Comparison of ENCODE assay signal across 8 cellular contexts in the genomic region with DNA sequence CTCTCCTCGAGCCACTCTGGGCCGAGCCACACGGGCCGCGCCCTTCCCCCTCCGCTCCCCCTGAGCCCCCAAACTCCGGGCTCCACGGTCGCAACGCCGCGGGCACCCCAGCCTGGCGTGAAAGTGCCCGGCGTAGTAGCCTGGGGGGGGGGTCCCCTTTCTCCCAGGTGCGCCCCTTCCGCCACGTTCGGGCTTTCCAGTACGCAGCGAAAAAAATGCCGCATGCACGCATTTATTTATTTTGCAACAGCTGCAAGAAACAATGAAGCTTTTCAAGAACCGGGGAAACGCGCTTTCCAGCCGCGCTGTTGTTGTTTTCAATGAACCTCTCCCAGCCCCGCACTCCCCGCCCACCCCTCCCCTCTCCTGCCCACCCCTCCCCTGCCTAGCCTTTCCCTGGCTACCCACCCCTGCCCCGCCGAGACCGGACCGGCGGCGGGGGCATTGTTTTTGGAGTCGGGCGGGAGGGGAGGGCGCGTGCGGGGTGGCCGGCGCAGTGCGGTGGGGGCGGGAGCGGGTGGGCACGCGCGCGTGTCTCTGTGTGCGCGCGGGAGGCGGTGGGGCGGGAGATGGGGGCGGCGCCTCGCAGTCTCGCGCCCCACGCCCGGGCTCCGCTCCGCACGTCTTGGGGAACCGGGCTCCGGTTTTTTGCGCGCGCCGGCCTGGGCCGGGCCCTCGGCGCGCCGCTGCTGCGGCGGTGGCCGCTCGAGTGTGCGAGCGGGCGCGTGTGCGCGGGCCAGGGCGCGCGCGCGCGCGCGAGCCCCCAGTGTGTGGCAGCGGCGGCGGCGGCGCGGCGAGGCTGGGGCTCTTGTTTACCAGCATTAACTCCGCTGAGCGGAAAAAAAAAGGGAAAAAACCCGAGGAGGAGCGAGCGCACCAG. TPM values are rescaled to one million over a fixed set of nuclear protein-coding genes. Genes with fewer than 3 reads are reported as not detected.
DNase-seq lines count a peak whose midpoint lies in the region; ATAC-seq and TF ChIP-seq lines count a peak whose summit lies in the region.

A gene (plus strand): TSS at position 766 of the 880 bp plus-strand sequence. CDS start 1,043 bp downstream, outside the sequence.

- intact Hi-C loops in activated CD4-positive, alpha-beta memory T cell treated with anti-CD3 and anti-CD28 coated beads for 36 hours (cut with micrococcal nuclease) = loop anchor here (1.0 to 5.0 kb wide), 8 partner anchors 21 to 1954 kb away; a partner anchor contains a TSS
- intact Hi-C loops in lower lobe of right lung (cut with DNase I) = no loop called here

- POLR2A ChIA-PET in activated CD4-positive, alpha-beta memory T cell treated with anti-CD3 and anti-CD28 coated beads for 36 hours (lab: Charles Lee) = interaction anchor here (0.7 to 1.3 kb wide), 4 partner anchors 9 to 207 kb away, joined by 4 to 5 read pairs (median 4); no protein-coding TSS in a partner anchor

- peaks cover 4% of the 10 kb centered on the region for H3K36me3 Mint-ChIP-seq in activated CD4-positive, alpha-beta memory T cell treated with anti-CD3 and anti-CD28 coated beads for 36 hours

- H3K9me3 Mint-ChIP-seq in activated CD4-positive, alpha-beta memory T cell treated with anti-CD3 and anti-CD28 coated beads for 36 hours = no peaks in the 10 kb centered on the region

- H3K36me3 ChIP-seq in ectodermal cell (ENCODE audit: control insufficient read depth, insufficient read depth, low read length) (no peaks in the 10 kb centered on the region), lower lobe of right lung (no peaks in the 10 kb centered on the region)

- ATAC-seq in HG03439 (IDR thresholded peaks at IDR 0.05; ENCODE audit: unreplicated experiment) = peak; percentile 74
- peak; percentile 88 to 95 for ATAC-seq in lower lobe of right lung

- H3K4me1 Mint-ChIP-seq in activated CD4-positive, alpha-beta memory T cell treated with anti-CD3 and anti-CD28 coated beads for 36 hours (ENCODE audit: low read depth) = peaks cover 22% of the 10 kb centered on the region

- H3K27me3 ChIP-seq in ectodermal cell (ENCODE audit: control insufficient read depth, insufficient read depth, low read length, poor library complexity, severe bottlenecking) (peaks cover 16% of the 10 kb centered on the region), lower lobe of right lung (ENCODE audit: low read depth) (peaks cover 6% of the 10 kb centered on the region)

- H3K27me3 Mint-ChIP-seq in activated CD4-positive, alpha-beta memory T cell treated with anti-CD3 and anti-CD28 coated beads for 36 hours = peaks cover 33% of the 10 kb centered on the region

- TF ChIP-seq CTCF in lower lobe of right lung (IDR thresholded peaks at IDR 0.05) = no peak

- H3K9me3 ChIP-seq in ectodermal cell (ENCODE audit: control insufficient read depth, low read length) = no peaks in the 10 kb centered on the region
- H3K9me3 ChIP-seq in lower lobe of right lung = no peaks in the 10 kb centered on the region

- CTCF ChIA-PET in activated CD4-positive, alpha-beta memory T cell treated with anti-CD3 and anti-CD28 coated beads for 36 hours (lab: Charles Lee) = interaction anchor here (1.1 to 4.2 kb wide), 6 partner anchors 10 to 458 kb away, joined by 3 to 39 read pairs (median 6); no protein-coding TSS in a partner anchor

- H3K4me1 ChIP-seq in ectodermal cell (ENCODE audit: control insufficient read depth, insufficient read depth, low read length) (peaks cover 11% of the 10 kb centered on the region), lower lobe of right lung (peaks cover 36% of the 10 kb centered on the region)

- H3K27ac ChIP-seq in ectodermal cell (ENCODE audit: insufficient read depth, low read depth, low read length, poor library complexity, severe bottlenecking) (peak within 1 kb of the TSS; percentile 96), lower lobe of right lung (peak within 1 kb of the TSS; percentile 87)

- H3K27ac Mint-ChIP-seq in activated CD4-positive, alpha-beta memory T cell treated with anti-CD3 and anti-CD28 coated beads for 36 hours = peak within 1 kb of the TSS; percentile 81

- H3K4me3 Mint-ChIP-seq in activated CD4-positive, alpha-beta memory T cell treated with anti-CD3 and anti-CD28 coated beads for 36 hours = peak within 1 kb of the TSS; percentile 77

- H3K4me3 ChIP-seq in ectodermal cell (ENCODE audit: insufficient read depth, low read depth, low read length) (peak within 1 kb of the TSS; percentile 89), lower lobe of right lung (peak within 1 kb of the TSS; percentile 80)

- DNase-seq in Ammon's horn (ENCODE audit: low spot score) (peak; percentile 87), GM19240 (ENCODE audit: insufficient read length, low spot score) (peak; percentile 67), NCI-H526 treated with DMSO at 0.1 percent for 48 hours (lab: John Stamatoyannopoulos, UW) (peak; percentile 69), lower lobe of right lung (peak; percentile 91)
- peak; percentile 86 for DNase-seq in activated CD4-positive, alpha-beta memory T cell treated with anti-CD3 and anti-CD28 coated beads for 36 hours
- peak; percentile 77 to 79 for DNase-seq in stimulated activated CD4-positive, alpha-beta T cell treated with anti-CD3 and anti-CD28 coated beads, Interleukin-4, amount 100 ng/mL, for 48 hours (ENCODE audit: low read depth in 2 of 2)

- WGBS in ectodermal cell, 2 experiments = 0% methylated on average over 103 to 104 of the region's 106 CpGs

RNA-seq across cellular contexts. Expression of the gene that starts here (rescaled TPM):
- total RNA-seq in activated CD4-positive, alpha-beta memory T cell treated with anti-CD3 and anti-CD28 coated beads for 36 hours = 10 to 100 TPM; 13.2 to 14.8 TPM
- 36.6 TPM for polyA plus RNA-seq in ectodermal cell (2013, experiment 1 of 4)
- 46.0 TPM for polyA plus RNA-seq in ectodermal cell (2013, experiment 2 of 4)
- 30.3 TPM for polyA plus RNA-seq in ectodermal cell (2013, experiment 3 of 4)
- polyA plus RNA-seq in ectodermal cell (2013, experiment 4 of 4) = 36.8 TPM
- total RNA-seq in lower lobe of right lung = 47.7 TPM

Comparison
In these comparisons a context has a peak if more than half of its experiments do, and no peak if none do; other contexts are left out.
1. Peak in every context shown above with its lines: DNase-seq, ATAC-seq, H3K4me3 ChIP-seq and H3K27ac ChIP-seq.